Comparison of ENCODE assay signal across 11 cellular contexts in the genomic region with DNA sequence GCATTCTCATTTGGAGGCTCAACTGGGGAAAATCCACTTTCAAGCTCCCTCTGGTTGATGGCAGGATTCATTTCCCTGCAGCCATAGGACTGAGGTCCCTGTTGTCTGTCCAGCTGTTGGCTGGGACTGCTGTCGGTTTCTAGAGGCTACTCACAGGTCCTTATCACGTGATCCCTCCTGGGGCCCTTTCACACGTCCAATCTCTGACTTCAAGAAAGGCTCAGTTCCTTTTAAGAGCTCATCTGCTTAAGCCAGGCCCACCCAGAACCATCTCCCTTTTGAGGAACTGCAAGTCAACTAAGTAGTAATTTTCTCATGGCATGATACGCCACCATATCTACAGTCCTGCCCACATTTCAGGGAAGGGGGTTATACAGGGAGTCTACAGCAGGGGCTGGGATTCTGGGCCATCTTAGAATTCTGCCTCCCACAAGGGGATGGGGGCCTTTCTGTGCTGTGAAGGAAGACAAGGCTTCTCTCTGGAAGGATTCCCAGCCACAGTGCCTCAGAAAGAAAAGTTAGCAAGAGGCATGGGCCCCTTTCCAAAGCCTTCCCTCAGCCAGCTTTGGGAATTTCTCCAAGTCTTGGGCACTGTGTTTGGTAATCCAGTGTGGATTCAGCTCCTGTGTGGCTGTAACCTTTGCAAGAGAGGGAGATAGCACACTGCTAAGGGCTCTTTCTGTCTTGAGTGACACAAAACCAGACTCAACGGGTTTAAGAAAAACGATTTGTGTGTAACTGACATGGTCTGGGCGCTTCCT.
DNase-seq lines count a peak whose midpoint lies in the region; ATAC-seq, FAIRE-seq and TF ChIP-seq lines count a peak whose summit lies in the region.
"Had no signal": no experiment of that assay in that cellular context is flagged by ENCODE, and none has a peak within 500 bp of the region (broad histone marks: within the 10 kb centered on the region; RNA-seq: fewer than 3 reads in every experiment).

No MANE protein-coding gene starts in this region.

- H3K4me3 ChIP-seq in NB4 (ENCODE audit: low read depth, low read length): no peak overlapping the region
- H3K4me3 ChIP-seq in tibial artery: no peak overlapping the region

- no TSS peak for BruUV-seq in Calu3 (replicated peaks; lab: Mats Ljungman, UMichigan)

- ATAC-seq in memory B cell (ENCODE audit: low read depth): peak; percentile 42

- H3K27me3 Mint-ChIP-seq in dendritic cell treated with granulocyte-macrophage colony-stimulating factor and Interleukin-4, amounts not matched to agents 40 ng/mL and 50 ng/mL, for 4 days: peaks cover 8% of the 10 kb centered on the region
- H3K27me3 Mint-ChIP-seq in memory B cell (no peaks in the 10 kb centered on the region), Calu3 (ENCODE audit: unreplicated experiment) (peaks cover 95% of the 10 kb centered on the region)
- H3K27me3 Mint-ChIP-seq: activated naive CD8-positive, alpha-beta T cell had no signal

- TF ChIP-seq CTCF in NB4 (IDR thresholded peaks at IDR 0.05; ENCODE audit: low read depth, low read length) (no peak), tibial artery (IDR thresholded peaks at IDR 0.05) (no peak), Calu3 (IDR thresholded peaks at IDR 0.05; ENCODE audit: unreplicated experiment) (no peak)

- no peaks in the 10 kb centered on the region for H3K9me3 ChIP-seq in tibial artery

- TF ChIP-seq POLR2A in NB4 (IDR thresholded peaks at IDR 0.05; ENCODE audit: extremely low read depth, insufficient read length): no peak
- no peak for TF ChIP-seq POLR2A in H54 (IDR thresholded peaks at IDR 0.05; ENCODE audit: low read depth, low read length)

- no peaks in the 10 kb centered on the region for H3K36me3 Mint-ChIP-seq in dendritic cell treated with granulocyte-macrophage colony-stimulating factor and Interleukin-4, amounts not matched to agents 40 ng/mL and 50 ng/mL, for 4 days (ENCODE audit: low read depth)
- H3K36me3 Mint-ChIP-seq in memory B cell (no peaks in the 10 kb centered on the region), Calu3 (ENCODE audit: insufficient read depth, unreplicated experiment) (no peaks in the 10 kb centered on the region)
- H3K36me3 Mint-ChIP-seq: activated naive CD8-positive, alpha-beta T cell had no signal

- no peak overlapping the region for H3K4me3 Mint-ChIP-seq in dendritic cell treated with granulocyte-macrophage colony-stimulating factor and Interleukin-4, amounts not matched to agents 40 ng/mL and 50 ng/mL, for 4 days
- H3K4me3 Mint-ChIP-seq in memory B cell (no peak overlapping the region), Calu3 (ENCODE audit: low read depth, unreplicated experiment) (no peak overlapping the region)
- H3K4me3 Mint-ChIP-seq: activated naive CD8-positive, alpha-beta T cell had no signal

- DNase-seq in NB4 (ENCODE audit: low read depth): peak; percentile 46
- no peak for DNase-seq in memory B cell (ENCODE audit: low spot score in 2 of 2)
- DNase-seq in tibial artery: peak; percentile 40 to 89
- no peak for DNase-seq in H54 (ENCODE audit: insufficient read length, low spot score)
- no peak for DNase-seq in GOT3 (lab: John Stamatoyannopoulos, UW)
- no peak for DNase-seq in Calu3
- DNase-seq: DMS79; stimulated activated CD4-positive, alpha-beta T cell treated with anti-CD3 and anti-CD28 coated beads, Interleukin-12 subunit alpha, Interleukin-12 subunit beta, amount 100 ng/mL, for 4 hours had no signal

- no peak for FAIRE-seq in H54 (lab: Jason Lieb, UNC)
- FAIRE-seq: TTC549 had no signal

- H3K4me1 Mint-ChIP-seq in dendritic cell treated with granulocyte-macrophage colony-stimulating factor and Interleukin-4, amounts not matched to agents 40 ng/mL and 50 ng/mL, for 4 days (ENCODE audit: low read depth): peaks cover 58% of the 10 kb centered on the region
- H3K4me1 Mint-ChIP-seq in memory B cell (peaks cover 25% of the 10 kb centered on the region), Calu3 (ENCODE audit: low read depth, unreplicated experiment) (no peaks in the 10 kb centered on the region)

- peak overlapping the region; percentile 18 to 59 for H3K27ac ChIP-seq in tibial artery

- CTCF ChIA-PET in Calu3 (lab: Charles Lee): no interaction called here

- no peaks in the 10 kb centered on the region for H3K27me3 ChIP-seq in tibial artery

- intact Hi-C loops in dendritic cell treated with granulocyte-macrophage colony-stimulating factor and Interleukin-4, amounts not matched to agents 40 ng/mL and 50 ng/mL, for 4 days (cut with micrococcal nuclease): no loop called here
- intact Hi-C loops in tibial artery (cut with DNase I; ENCODE audit: low total_unique reads): no loop called here
- intact Hi-C loops in Calu3 (cut with micrococcal nuclease; ENCODE audit: unreplicated experiment): no loop called here

- H3K27ac Mint-ChIP-seq in dendritic cell treated with granulocyte-macrophage colony-stimulating factor and Interleukin-4, amounts not matched to agents 40 ng/mL and 50 ng/mL, for 4 days: peak overlapping the region; percentile 21
- no peak overlapping the region for H3K27ac Mint-ChIP-seq in memory B cell
- H3K27ac Mint-ChIP-seq in Calu3 (ENCODE audit: unreplicated experiment): no peak overlapping the region
- H3K27ac Mint-ChIP-seq: activated naive CD8-positive, alpha-beta T cell had no signal

- H3K9me3 Mint-ChIP-seq in dendritic cell treated with granulocyte-macrophage colony-stimulating factor and Interleukin-4, amounts not matched to agents 40 ng/mL and 50 ng/mL, for 4 days: no peaks in the 10 kb centered on the region
- no peaks in the 10 kb centered on the region for H3K9me3 Mint-ChIP-seq in memory B cell
- H3K9me3 Mint-ChIP-seq in Calu3 (ENCODE audit: low read depth, unreplicated experiment): no peaks in the 10 kb centered on the region

- peaks cover 0 to 34% (median 28%) of the 10 kb centered on the region in 4 donors for H3K4me1 ChIP-seq in tibial artery

- no peaks in the 10 kb centered on the region for H3K36me3 ChIP-seq in tibial artery

Comparison
In these comparisons a context has a peak if more than half of its experiments do, and no peak if none do; other contexts are left out.
1. DNase-seq: peak in NB4 (single experiment) and tibial artery (2 of 2); none in memory B cell (0 of 2), H54 (single experiment), GOT3 (single experiment) and Calu3 (single experiment).